14 cellular contexts compared by ENCODE assay signal in the genomic region with DNA sequence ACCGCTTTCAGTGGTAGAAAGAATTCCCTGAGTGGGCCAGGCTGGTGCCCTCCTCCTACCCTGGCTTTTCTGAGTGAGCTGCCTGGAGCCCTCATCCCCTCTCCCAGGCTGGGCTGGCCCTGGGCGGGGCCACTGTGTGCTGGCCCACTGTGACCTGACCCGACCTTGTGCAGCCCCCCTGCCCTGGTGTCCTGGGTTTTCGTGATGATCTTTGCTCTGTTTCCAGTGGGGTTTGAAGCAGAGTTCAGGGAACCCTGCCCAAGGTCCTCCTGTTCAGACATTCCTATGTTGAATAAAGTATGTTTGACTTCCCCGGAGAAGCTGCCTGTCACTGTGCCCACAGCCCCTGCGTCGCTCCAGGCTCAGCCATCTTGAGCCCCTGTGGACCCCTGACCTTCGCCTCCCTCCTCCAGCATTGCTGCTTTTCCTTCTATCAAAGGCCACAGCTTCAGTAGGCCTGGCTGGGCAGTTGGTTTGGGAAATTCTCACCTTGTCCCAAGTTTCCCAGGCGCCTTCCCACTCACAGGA. TPM values are rescaled to one million over a fixed set of nuclear protein-coding genes. Genes with fewer than 3 reads are reported as not detected.
DNase-seq lines count a peak whose midpoint lies in the region; ATAC-seq and TF ChIP-seq lines count a peak whose summit lies in the region.
"Had no signal": no experiment of that assay in that cellular context is flagged by ENCODE, and none has a peak within 500 bp of the region (broad histone marks: within the 10 kb centered on the region; RNA-seq: fewer than 3 reads in every experiment).

No MANE protein-coding gene starts in this region.

- 20% methylated on average over 2 of the region's 9 CpGs for WGBS in right lobe of liver (ENCODE audit: insufficient coverage, low coverage, low lambda C conversion rate, missing lambda C conversion rate)

- DNase-seq in Calu3 = no peak
- DNase-seq in caudate nucleus (lab: John Stamatoyannopoulos, UW) = no peak
- DNase-seq in right lobe of liver = no peak
- DNase-seq in NCI-H2081 treated with DMSO at 0.1 percent for 48 hours (lab: John Stamatoyannopoulos, UW) = no peak
- no peak for DNase-seq in EL
- DNase-seq in MV-4-11 (lab: John Stamatoyannopoulos, UW) = no peak
- DNase-seq: activated effector memory CD4-positive, alpha-beta T cell treated with anti-CD3 and anti-CD28 coated beads, Interleukin-2, amount 50 U/mL, for 16 hours; NCI-H187; T-helper 2 cell had no signal

- peak overlapping the region; percentile 34 for H3K27ac Mint-ChIP-seq in Calu3 (ENCODE audit: unreplicated experiment)
- H3K27ac Mint-ChIP-seq: IgD-negative memory B cell had no signal

- no peaks in the 10 kb centered on the region for H3K27me3 Mint-ChIP-seq in Calu3 (ENCODE audit: unreplicated experiment)

- no peaks in the 10 kb centered on the region for H3K36me3 ChIP-seq in right lobe of liver

- CTCF ChIA-PET in Calu3 (lab: Charles Lee) = no interaction called here

- no peaks in the 10 kb centered on the region for H3K27me3 ChIP-seq in right lobe of liver

- peaks cover 67% of the 10 kb centered on the region for H3K36me3 Mint-ChIP-seq in Calu3 (ENCODE audit: insufficient read depth, unreplicated experiment)

- no peak overlapping the region for H3K4me3 Mint-ChIP-seq in Calu3 (ENCODE audit: low read depth, unreplicated experiment)
- H3K4me3 Mint-ChIP-seq: IgD-negative memory B cell had no signal

- no peak for TF ChIP-seq POLR2A in right lobe of liver (IDR thresholded peaks at IDR 0.05)

- peaks cover 62% of the 10 kb centered on the region for H3K4me1 Mint-ChIP-seq in Calu3 (ENCODE audit: low read depth, unreplicated experiment)

- peak overlapping the region; percentile 44 for H3K27ac ChIP-seq in caudate nucleus (ENCODE audit: low read depth, low read length)
- peak overlapping the region; percentile 77 to 92 (median 89) for H3K27ac ChIP-seq in right lobe of liver
- H3K27ac ChIP-seq in skin epidermis = peak overlapping the region in 19 of 21 experiments; percentile 31 to 97 (median 85)

- H3K4me3 ChIP-seq in right lobe of liver (no peak overlapping the region), skin epidermis (no peak overlapping the region)
- H3K4me3 ChIP-seq: HAP-1 had no signal

- BruUV-seq in Calu3 (replicated peaks; lab: Mats Ljungman, UMichigan) = no TSS peak

- no peaks in the 10 kb centered on the region for H3K9me3 ChIP-seq in right lobe of liver
- H3K9me3 ChIP-seq: HAP-1 had no signal

- no peaks in the 10 kb centered on the region for H3K9me3 Mint-ChIP-seq in Calu3 (ENCODE audit: low read depth, unreplicated experiment)
- H3K9me3 Mint-ChIP-seq: IgD-negative memory B cell had no signal

- H3K4me1 ChIP-seq in right lobe of liver = peaks cover 0 to 63% (median 17%) of the 10 kb centered on the region in 4 donors

- ATAC-seq in right lobe of liver (no peak), GM21619 (IDR thresholded peaks at IDR 0.05; ENCODE audit: unreplicated experiment) (no peak)
- ATAC-seq: left colon had no signal

- intact Hi-C loops in Calu3 (cut with micrococcal nuclease; ENCODE audit: unreplicated experiment) = no loop called here
- intact Hi-C loops in right lobe of liver (cut with DNase I) = no loop called here

- no peak for TF ChIP-seq CTCF in Calu3 (IDR thresholded peaks at IDR 0.05; ENCODE audit: unreplicated experiment)
- TF ChIP-seq CTCF in right lobe of liver (IDR thresholded peaks at IDR 0.05) = no peak

RNA-seq across cellular contexts. Expression of a gene that starts 13.7 kb away (rescaled TPM):
- total RNA-seq in Calu3 (2022) (53.8 and 59.1 TPM in 2 replicates), right lobe of liver (10 to 100 TPM; 36.4 to 81.6 (median 43.7) TPM)

RNA-seq across cellular contexts. Expression of a gene that starts 30.4 kb away (rescaled TPM):
- total RNA-seq in Calu3 (2022) = 0.88 and 1.0 TPM in 2 replicates
- 1 to 10 TPM in 1 of 6 experiments, under 1 TPM in 5; 0.31 to 1.1 (median 0.87) TPM for total RNA-seq in right lobe of liver

RNA-seq across cellular contexts. Expression of a gene that starts 39.6 kb away (rescaled TPM):
- total RNA-seq in Calu3 (2022) (159 and 163 TPM in 2 replicates), right lobe of liver (10 to 100 TPM; 48.1 to 70.5 (median 60.9) TPM)

RNA-seq across cellular contexts. Expression of a gene that starts 44.6 kb away (rescaled TPM):
- 65.0 and 69.8 TPM in 2 replicates for total RNA-seq in Calu3 (2022)
- 10 to 100 TPM; 34.5 to 46.2 (median 35.2) TPM for total RNA-seq in right lobe of liver

RNA-seq across cellular contexts. Expression of a gene that starts 55.2 kb away (rescaled TPM):
- 31.8 and 32.4 TPM in 2 replicates for total RNA-seq in Calu3 (2022)
- total RNA-seq in right lobe of liver = 1 to 10 TPM in 2 of 6 experiments, under 1 TPM in 4; 0.26 to 2.4 (median 0.76) TPM
